Comparison of ENCODE assay signal across 28 cellular contexts in genomic region chr7:69761290-69761922, GRCh38.
"Had no signal": no experiment of that assay in that cellular context is flagged by ENCODE, and none has a peak within 500 bp of the region (broad histone marks: within the 10 kb centered on the region; RNA-seq: fewer than 3 reads in every experiment).

No MANE protein-coding gene starts in this region.

- DNase-seq: activated B cell treated with CpG ODN at 0.5 μM for 24 hours; activated CD4-positive, alpha-beta T cell treated with anti-CD3 and anti-CD28 coated beads for 1 hour; activated CD4-positive, alpha-beta T cell treated with anti-CD3 and anti-CD28 coated beads, Interleukin-2, amount 10 ng/mL, durations not matched to agents 24 days and 14 days; activated CD4-positive, alpha-beta T cell treated with anti-CD3 and anti-CD28 coated beads, Interleukin-2, amount 50 U/mL, for 48 hours; activated CD8-positive, alpha-beta memory T cell treated with anti-CD3 and anti-CD28 coated beads, Interleukin-2, amount 10 ng/mL, durations not matched to agents 7 days and 5 days; activated effector memory CD4-positive, alpha-beta T cell treated with Interleukin-2 at 50 U/mL for 16 hours; activated naive CD4-positive, alpha-beta T cell; activated T-cell treated with anti-CD3 and anti-CD28 coated beads, Interleukin-2, amount 50 U/mL, for 24 hours; aorta; caudate nucleus; MG63; MV-4-11; NCI-H1092 treated with DMSO at 0.1 percent for 48 hours; NCI-H1417 treated with DMSO at 0.1 percent for 48 hours; NCI-H1694 treated with DMSO at 0.1 percent for 48 hours; NCI-H2029 treated with DMSO at 0.1 percent for 48 hours; NCI-H345; NCI-H510A treated with DMSO at 0.1 percent for 48 hours; NCI-H748 treated with DMSO at 0.1 percent for 48 hours; OCI-M1; Right ventricle myocardium superior; RPMI8226 had no signal

- H3K4me1 Mint-ChIP-seq: activated CD4-positive, alpha-beta T cell treated with anti-CD3 and anti-CD28 coated beads, Interleukin-2, amount 10 ng/mL, durations not matched to agents 24 days and 14 days; activated naive CD4-positive, alpha-beta T cell treated with anti-CD3 and anti-CD28 coated beads, Interleukin-2, amount 50 U/mL, for 24 hours had no signal

- H3K9me3 ChIP-seq: breast epithelium, MG63, SJCRH30 had no signal

- ATAC-seq: activated CD8-positive, alpha-beta memory T cell treated with anti-CD3 and anti-CD28 coated beads, Interleukin-2, amount 10 ng/mL, durations not matched to agents 7 days and 5 days; Panc1 had no signal

- H3K27me3 Mint-ChIP-seq: activated B cell treated with CpG ODN at 0.5 μM for 24 hours; activated CD4-positive, alpha-beta T cell treated with anti-CD3 and anti-CD28 coated beads, Interleukin-2, amount 10 ng/mL, durations not matched to agents 24 days and 14 days; activated naive CD4-positive, alpha-beta T cell treated with anti-CD3 and anti-CD28 coated beads, Interleukin-2, amount 50 U/mL, for 24 hours; activated T-cell treated with anti-CD3 and anti-CD28 coated beads, Interleukin-2, amount 50 U/mL, for 24 hours had no signal

- H3K27ac ChIP-seq: breast epithelium, SJCRH30 had no signal

- H3K9me3 Mint-ChIP-seq: activated B cell treated with CpG ODN at 0.5 μM for 24 hours; activated CD4-positive, alpha-beta T cell treated with anti-CD3 and anti-CD28 coated beads, Interleukin-2, amount 10 ng/mL, durations not matched to agents 24 days and 14 days; activated naive CD4-positive, alpha-beta T cell treated with anti-CD3 and anti-CD28 coated beads, Interleukin-2, amount 50 U/mL, for 24 hours; activated T-cell treated with anti-CD3 and anti-CD28 coated beads, Interleukin-2, amount 50 U/mL, for 24 hours had no signal

- H3K36me3 Mint-ChIP-seq: activated CD8-positive, alpha-beta memory T cell treated with anti-CD3 and anti-CD28 coated beads, Interleukin-2, amount 10 ng/mL, durations not matched to agents 7 days and 5 days; activated naive CD4-positive, alpha-beta T cell treated with anti-CD3 and anti-CD28 coated beads, Interleukin-2, amount 50 U/mL, for 24 hours had no signal

- H3K27ac Mint-ChIP-seq: activated B cell treated with CpG ODN at 0.5 μM for 24 hours; activated CD4-positive, alpha-beta T cell treated with anti-CD3 and anti-CD28 coated beads, Interleukin-2, amount 10 ng/mL, durations not matched to agents 24 days and 14 days; activated CD8-positive, alpha-beta memory T cell treated with anti-CD3 and anti-CD28 coated beads, Interleukin-2, amount 10 ng/mL, durations not matched to agents 7 days and 5 days; activated naive CD4-positive, alpha-beta T cell treated with anti-CD3 and anti-CD28 coated beads, Interleukin-2, amount 50 U/mL, for 24 hours; activated T-cell treated with anti-CD3 and anti-CD28 coated beads, Interleukin-2, amount 50 U/mL, for 24 hours; activated T-helper 1 cell treated with anti-CD3 and anti-CD28 coated beads, Interleukin-12 subunit alpha, Interleukin-12 subunit beta, Interleukin-2, Interleukin-4 antibody, amounts not matched to agents 30 ng/mL and 10 ng/mL and 1 ng/mL, durations not matched to agents 14 hours and 24 hours and 36 hours; T-helper 1 cell treated with Interleukin-12 subunit alpha and Interleukin-12 subunit beta and Interleukin-4 antibody, amounts not matched to agents 30 μg/mL and 1 μg/mL, for 36 hours had no signal

- H3K4me3 ChIP-seq: breast epithelium, MG63, SJCRH30 had no signal

- H3K27me3 ChIP-seq: breast epithelium, MG63, SJCRH30 had no signal

- H3K36me3 ChIP-seq: breast epithelium, MG63, SJCRH30 had no signal

- H3K4me3 Mint-ChIP-seq: activated B cell treated with CpG ODN at 0.5 μM for 24 hours; activated CD4-positive, alpha-beta T cell treated with anti-CD3 and anti-CD28 coated beads, Interleukin-2, amount 10 ng/mL, durations not matched to agents 24 days and 14 days; activated CD8-positive, alpha-beta memory T cell treated with anti-CD3 and anti-CD28 coated beads, Interleukin-2, amount 10 ng/mL, durations not matched to agents 7 days and 5 days; activated naive CD4-positive, alpha-beta T cell treated with anti-CD3 and anti-CD28 coated beads, Interleukin-2, amount 50 U/mL, for 24 hours; activated T-cell treated with anti-CD3 and anti-CD28 coated beads, Interleukin-2, amount 50 U/mL, for 24 hours; activated T-helper 1 cell treated with anti-CD3 and anti-CD28 coated beads, Interleukin-12 subunit alpha, Interleukin-12 subunit beta, Interleukin-2, Interleukin-4 antibody, amounts not matched to agents 30 ng/mL and 10 ng/mL and 1 ng/mL, durations not matched to agents 14 hours and 24 hours and 36 hours; T-helper 1 cell treated with Interleukin-12 subunit alpha and Interleukin-12 subunit beta and Interleukin-4 antibody, amounts not matched to agents 30 μg/mL and 1 μg/mL, for 36 hours had no signal
